In genomic region chr6:34583461-34583860, GRCh38 we compare ENCODE assay signal across 14 cellular contexts. TPM values are rescaled to one million over a fixed set of nuclear protein-coding genes. Genes with fewer than 3 reads are reported as not detected.
DNase-seq lines count a peak whose midpoint lies in the region; ATAC-seq, FAIRE-seq and TF ChIP-seq lines count a peak whose summit lies in the region.
"Had no signal": no experiment of that assay in that cellular context is flagged by ENCODE, and none has a peak within 500 bp of the region (broad histone marks: within the 10 kb centered on the region; RNA-seq: fewer than 3 reads in every experiment).

No MANE protein-coding gene starts in this region.

- H3K36me3 Mint-ChIP-seq in nephron (ENCODE audit: low read depth) (no peaks in the 10 kb centered on the region), Caco-2 (ENCODE audit: insufficient read depth, unreplicated experiment) (peaks cover 29% of the 10 kb centered on the region)

- H4K20me1 ChIP-seq in OCI-LY1 (ENCODE audit: insufficient read depth, low read length) (no peaks in the 10 kb centered on the region), K562 (replicated peaks; ENCODE audit: control insufficient read depth, insufficient read depth, low read length) (peaks cover 12% of the 10 kb centered on the region; the same call in 1 of the 2 replicates)

- no peak overlapping the region for H3K27ac ChIP-seq in OCI-LY1 (ENCODE audit: low read depth, low read length, poor library complexity, severe bottlenecking)
- no peak overlapping the region for H3K27ac ChIP-seq in K562 (ENCODE audit: extremely low read depth, low read depth, low read length)
- H3K27ac ChIP-seq: ascending aorta had no signal

- POLR2A ChIA-PET in GM10248 (lab: Yijun Ruan, JAX) (no interaction called here), K562 (lab: Yijun Ruan, JAX) (interaction anchor here (0.6 to 2.4 kb wide), 3 partner anchors 8 to 1263 kb away, joined by 3 to 7 read pairs (median 5); no protein-coding TSS in a partner anchor), Caco-2 (lab: Charles Lee) (no interaction called here)

- 81% methylated on average over 6 of the region's 6 CpGs for WGBS in K562 (ENCODE audit: insufficient coverage, low coverage, missing lambda C conversion rate)

- H3K4me3 Mint-ChIP-seq in nephron: no peak overlapping the region
- no peak overlapping the region for H3K4me3 Mint-ChIP-seq in Caco-2 (ENCODE audit: unreplicated experiment)
- H3K4me3 Mint-ChIP-seq: activated CD8-positive, alpha-beta memory T cell treated with anti-CD3 and anti-CD28 coated beads, Interleukin-2, amount 10 ng/mL, durations not matched to agents 7 days and 5 days; memory B cell had no signal

- peaks cover 4% of the 10 kb centered on the region for H3K9me1 ChIP-seq in K562 (ENCODE audit: control insufficient read depth, insufficient read depth, low read length)

- TF ChIP-seq POLR2A in K562 (conservative IDR thresholded peaks at IDR 0.05): no peak

- DNase-seq in GM10248 (ENCODE audit: extremely low spot score) (no peak), K562 (ENCODE audit: extremely low read depth in 1 of 4, low spot score in 3 of 4) (peak in 2 of 4 experiments; percentile 46 to 52), Caco-2 (no peak)
- DNase-seq: activated CD8-positive, alpha-beta memory T cell treated with anti-CD3 and anti-CD28 coated beads, Interleukin-2, amount 10 ng/mL, durations not matched to agents 7 days and 5 days; COR-L47; HCEC 1CT; stimulated activated CD4-positive, alpha-beta T cell treated with anti-CD3 and anti-CD28 coated beads, Interleukin-4, amount 100 ng/mL, for 4 hours had no signal

- intact Hi-C loops in K562 (cut with micrococcal nuclease): no loop called here
- intact Hi-C loops in Caco-2 (cut with micrococcal nuclease; ENCODE audit: unreplicated experiment): no loop called here

- H3K9me3 ChIP-seq in OCI-LY1 (ENCODE audit: low read length): no peaks in the 10 kb centered on the region
- H3K9me3 ChIP-seq in K562 (replicated peaks; ENCODE audit: control insufficient read depth, insufficient read depth, low read depth, low read length): no peaks in the 10 kb centered on the region
- no peaks in the 10 kb centered on the region for H3K9me3 ChIP-seq in Caco-2
- H3K9me3 ChIP-seq: ascending aorta had no signal

- H3K9ac ChIP-seq in OCI-LY1 (ENCODE audit: low read length): no peak overlapping the region
- H3K9ac ChIP-seq in K562 (ENCODE audit: insufficient read depth in 1 of 2, low read depth in 2 of 2, low read length in 2 of 2): no peak overlapping the region

- H3K27me3 Mint-ChIP-seq in nephron (ENCODE audit: low read depth) (no peaks in the 10 kb centered on the region), Caco-2 (ENCODE audit: insufficient read depth, unreplicated experiment) (no peaks in the 10 kb centered on the region)
- H3K27me3 Mint-ChIP-seq: activated CD8-positive, alpha-beta memory T cell treated with anti-CD3 and anti-CD28 coated beads, Interleukin-2, amount 10 ng/mL, durations not matched to agents 7 days and 5 days; memory B cell had no signal

- H3K9me3 Mint-ChIP-seq in nephron (no peaks in the 10 kb centered on the region), Caco-2 (ENCODE audit: unreplicated experiment) (no peaks in the 10 kb centered on the region)
- H3K9me3 Mint-ChIP-seq: memory B cell had no signal

- no peak for FAIRE-seq in K562 (lab: Jason Lieb, UNC)

- H3K4me3 ChIP-seq in OCI-LY1 (ENCODE audit: low read depth, low read length, poor library complexity, severe bottlenecking) (no peak overlapping the region), K562 (no peak overlapping the region), Caco-2 (ENCODE audit: low read depth, low read length) (no peak overlapping the region)
- H3K4me3 ChIP-seq: ascending aorta had no signal

- H3K79me2 ChIP-seq in OCI-LY1 (ENCODE audit: insufficient read depth, low read length) (no peaks in the 10 kb centered on the region), K562 (ENCODE audit: control insufficient read depth, insufficient read depth, low read length) (no peaks in the 10 kb centered on the region)

- BruUV-seq in K562 (replicated peaks; lab: Mats Ljungman, UMichigan) (no TSS peak), Caco-2 (replicated peaks; lab: Mats Ljungman, UMichigan) (no TSS peak)

- TF ChIP-seq CTCF in GM10248 (IDR thresholded peaks at IDR 0.05; ENCODE audit: control extremely low read depth, extremely low read depth, low read depth, missing control alignments) (peak; percentile 18), OCI-LY1 (IDR thresholded peaks at IDR 0.05; ENCODE audit: low read length) (peak; percentile 51), K562 (IDR thresholded peaks at IDR 0.05 in 2 of 3, conservative IDR thresholded peaks at IDR 0.05 in 1 of 3; ENCODE audit: insufficient read depth in 2 of 3, low read depth in 1 of 3, low read length in 3 of 3) (peak; percentile 39 to 53 (median 49)), nephron (IDR thresholded peaks at IDR 0.05; ENCODE audit: unreplicated experiment in 3 of 3) (no peak), Caco-2 (IDR thresholded peaks at IDR 0.05; ENCODE audit: insufficient read depth in 1 of 2, low read depth in 1 of 2, low read length in 1 of 2, severe bottlenecking in 1 of 2, unreplicated experiment in 1 of 2) (no peak)

- H3K36me3 ChIP-seq in OCI-LY1 (ENCODE audit: insufficient read depth, low read length) (peaks cover 20% of the 10 kb centered on the region; the same call in 1 of the 2 replicates), K562 (ENCODE audit: control insufficient read depth, insufficient read depth, low read length) (peaks cover 23% of the 10 kb centered on the region; the same call in 2 of the 3 replicates), Caco-2 (ENCODE audit: control insufficient read depth, insufficient read depth, low read length) (no peaks in the 10 kb centered on the region; the same call in 1 of the 2 replicates)

- H2AFZ ChIP-seq in OCI-LY1 (ENCODE audit: low read length): no peak overlapping the region
- H2AFZ ChIP-seq in K562 (ENCODE audit: low read depth, low read length): no peak overlapping the region

- no peak for TF ChIP-seq EP300 in K562 (IDR thresholded peaks at IDR 0.05; ENCODE audit: low read length)

- TF ChIP-seq RAD21 in K562 (CRISPR knock-in tag; conservative IDR thresholded peaks at IDR 0.05 in 1 of 2, IDR thresholded peaks at IDR 0.05 in 1 of 2): peak; percentile 35 to 39; a peak in 2 of 4 replicates

- no peaks in the 10 kb centered on the region for H3K9me2 ChIP-seq in OCI-LY1 (ENCODE audit: low read depth, low read length)

- CTCF ChIA-PET in GM10248 (lab: Yijun Ruan, JAX) (interaction anchor here (6.5 kb wide), 1 partner anchor 26 kb away, joined by 28 read pairs; no protein-coding TSS in a partner anchor), K562 (lab: Yijun Ruan, JAX; ENCODE audit: low intra/inter-chr PET ratio) (no interaction called here), Caco-2 (lab: Charles Lee) (no interaction called here)

- H3K4me2 ChIP-seq in OCI-LY1 (ENCODE audit: low read length) (no peak overlapping the region), K562 (ENCODE audit: insufficient read depth, low read length) (no peak overlapping the region)

- H3K27me3 ChIP-seq in OCI-LY1 (ENCODE audit: insufficient read depth, low read length) (no peaks in the 10 kb centered on the region), K562 (ENCODE audit: control insufficient read depth in 2 of 2, insufficient read depth in 2 of 2, low read length in 2 of 2) (no peaks in the 10 kb centered on the region; a peak in 1 of 5 replicates), Caco-2 (replicated peaks; ENCODE audit: control insufficient read depth, insufficient read depth, low read length) (no peaks in the 10 kb centered on the region)
- H3K27me3 ChIP-seq: ascending aorta had no signal

- in situ Hi-C loops in K562 (cut with MboI): no loop called here

- H3K4me1 ChIP-seq in OCI-LY1 (ENCODE audit: insufficient read depth, low read length, severe bottlenecking) (no peaks in the 10 kb centered on the region), K562 (replicated peaks in 1 of 2; ENCODE audit: control insufficient read depth in 2 of 2, insufficient read depth in 2 of 2, low read length in 2 of 2) (peaks cover 0 to 5% of the 10 kb centered on the region in 2 experiments; a peak in 2 of 5 replicates), Caco-2 (no peaks in the 10 kb centered on the region)
- H3K4me1 ChIP-seq: ascending aorta had no signal

- no peaks in the 10 kb centered on the region for H3F3A ChIP-seq in OCI-LY1 (ENCODE audit: insufficient read depth, low read length)

- H3K27ac Mint-ChIP-seq in nephron: peak overlapping the region in 2 of 3 experiments; percentile 31 to 60
- H3K27ac Mint-ChIP-seq in Caco-2 (ENCODE audit: unreplicated experiment): no peak overlapping the region
- H3K27ac Mint-ChIP-seq: activated CD8-positive, alpha-beta memory T cell treated with anti-CD3 and anti-CD28 coated beads, Interleukin-2, amount 10 ng/mL, durations not matched to agents 7 days and 5 days; memory B cell had no signal

- ATAC-seq in K562 (peak; percentile 70), GM21737 (IDR thresholded peaks at IDR 0.05; ENCODE audit: unreplicated experiment) (no peak), GM19452 (IDR thresholded peaks at IDR 0.05; ENCODE audit: unreplicated experiment) (no peak)
- ATAC-seq: activated CD8-positive, alpha-beta memory T cell treated with anti-CD3 and anti-CD28 coated beads, Interleukin-2, amount 10 ng/mL, durations not matched to agents 7 days and 5 days had no signal

- H3K4me1 Mint-ChIP-seq in nephron (peaks cover 30% of the 10 kb centered on the region), Caco-2 (ENCODE audit: low read depth, unreplicated experiment) (no peaks in the 10 kb centered on the region)
- H3K4me1 Mint-ChIP-seq: activated CD8-positive, alpha-beta memory T cell treated with anti-CD3 and anti-CD28 coated beads, Interleukin-2, amount 10 ng/mL, durations not matched to agents 7 days and 5 days had no signal

RNA-seq across cellular contexts. Expression of gene SPDEF, which starts 27.3 kb away (rescaled TPM):
- total RNA-seq in K562 (2011; cell fraction: chromatin; rRNA removed; ENCODE audit: low replicate concordance): not detected in 2 replicates
- 0.13 TPM in 1 of 2 replicates, not detected in the other for total RNA-seq in K562 (2011; cell fraction: nucleolus; rRNA removed)
- 0.29 TPM in 1 of 2 replicates, not detected in the other for total RNA-seq in K562 (2011; cell fraction: nucleoplasm; rRNA removed)
- total RNA-seq in K562 (2014; rRNA removed) (0.08 TPM in 1 of 2 replicates, not detected in the other), K562 (2014; rRNA removed; fragmentation: Illumina TruSeq; extraction: Trizol) (not detected in 2 replicates), K562 (2015; rRNA removed; fragmentation: Illumina TruSeq; extraction: Trizol) (0.11 and 0.15 TPM in 2 replicates), K562 (2021) (0.11 and 0.16 TPM in 2 replicates), Caco-2 (2022) (0.67 and 0.77 TPM in 2 replicates)
- polyA plus RNA-seq in K562 (2011; rRNA removed) (0.04 and 0.08 TPM in 2 replicates), K562 (2014; fragmentation: Illumina TruSeq; extraction: Trizol) (0.10 TPM in 1 of 2 replicates, not detected in the other), K562 (2014; fragmentation: Nextera tagmentation; extraction: Ambion mirVana) (not detected), K562 (2014; rRNA removed) (0.08 and 0.12 TPM in 2 replicates)
- polyA plus RNA-seq in K562 (2011; cell fraction: cytosol; rRNA removed): 0.13 and 0.16 TPM in 2 replicates
- polyA plus RNA-seq in K562 (2011; cell fraction: nucleus; rRNA removed): 0.23 and 0.35 TPM in 2 replicates
- 0.05 TPM in 1 of 2 replicates, not detected in the other for polyA plus RNA-seq in K562 (2012)
- polyA minus RNA-seq in K562 (2011; rRNA and poly(A)+ RNA removed): not detected in 2 replicates
- polyA minus RNA-seq in K562 (2011; cell fraction: cytosol; rRNA and poly(A)+ RNA removed): not detected in 2 replicates
- polyA minus RNA-seq in K562 (2011; cell fraction: nucleus; rRNA and poly(A)+ RNA removed): not detected in 2 replicates
- total RNA-seq: ascending aorta, LHCN-M2 had no signal

Comparison
In these comparisons a context has a peak if more than half of its experiments do, and no peak if none do; other contexts are left out.
1. CTCF ChIP-seq: peak in GM10248 (single experiment), OCI-LY1 (single experiment) and K562 (3 of 3); none in nephron (0 of 3) and Caco-2 (0 of 2).